Comparison of ENCODE assay signal across 17 cellular contexts in genomic region chr6:53344993-53345392, GRCh38. TPM values are rescaled to one million over a fixed set of nuclear protein-coding genes. Genes with fewer than 3 reads are reported as not detected.
A peak's percentile ranks its signal among the peaks of the same experiment; 100 is the strongest.
DNase-seq lines count a peak whose midpoint lies in the region; ATAC-seq and TF ChIP-seq lines count a peak whose summit lies in the region.
"Had no signal": no experiment of that assay in that cellular context is flagged by ENCODE, and none has a peak within 500 bp of the region (broad histone marks: within the 10 kb centered on the region; RNA-seq: fewer than 3 reads in every experiment).

No MANE protein-coding gene starts in this region.

- no peaks in the 10 kb centered on the region for H3K27me3 Mint-ChIP-seq in T-helper 2 cell treated with Interferon-gamma antibody and Interleukin-4, amounts not matched to agents 5 μg/mL and 100 μg/mL, for 36 hours (ENCODE audit: low read depth)
- H3K27me3 Mint-ChIP-seq in activated T-helper 17 cell treated with anti-CD3 and anti-CD28 coated beads, Interleukin-2, amount 50 U/mL, for 72 hours = no peaks in the 10 kb centered on the region
- H3K27me3 Mint-ChIP-seq in natural killer cell treated with Interleukin-12 subunit alpha and Interleukin-12 subunit beta and Interleukin-15 and Interleukin-18, amount 100 ng/mL, for 72 hours = no peaks in the 10 kb centered on the region

- H3K4me3 ChIP-seq in GM12865 (ENCODE audit: low read depth, low read length) (no peak overlapping the region), mucosa of descending colon (no peak overlapping the region)
- H3K4me3 ChIP-seq: coronary artery, HAP-1, lung, MG63, PC-9, thoracic aorta had no signal

- peak overlapping the region; percentile 60 for H3K4me3 Mint-ChIP-seq in T-helper 2 cell treated with Interferon-gamma antibody and Interleukin-4, amounts not matched to agents 5 μg/mL and 100 μg/mL, for 36 hours
- peak overlapping the region; percentile 96 for H3K4me3 Mint-ChIP-seq in activated T-helper 17 cell treated with anti-CD3 and anti-CD28 coated beads, Interleukin-2, amount 50 U/mL, for 72 hours
- peak overlapping the region; percentile 94 for H3K4me3 Mint-ChIP-seq in natural killer cell treated with Interleukin-12 subunit alpha and Interleukin-12 subunit beta and Interleukin-15 and Interleukin-18, amount 100 ng/mL, for 72 hours

- H3K27ac Mint-ChIP-seq in T-helper 2 cell treated with Interferon-gamma antibody and Interleukin-4, amounts not matched to agents 5 μg/mL and 100 μg/mL, for 36 hours = peak overlapping the region; percentile 50
- H3K27ac Mint-ChIP-seq in activated T-helper 17 cell treated with anti-CD3 and anti-CD28 coated beads, Interleukin-2, amount 50 U/mL, for 72 hours = peak overlapping the region; percentile 76
- H3K27ac Mint-ChIP-seq in natural killer cell treated with Interleukin-12 subunit alpha and Interleukin-12 subunit beta and Interleukin-15 and Interleukin-18, amount 100 ng/mL, for 72 hours = peak overlapping the region; percentile 40 to 87

- H3K36me3 Mint-ChIP-seq in T-helper 2 cell treated with Interferon-gamma antibody and Interleukin-4, amounts not matched to agents 5 μg/mL and 100 μg/mL, for 36 hours (ENCODE audit: low read depth) = peaks cover 36% of the 10 kb centered on the region
- peaks cover 82% of the 10 kb centered on the region for H3K36me3 Mint-ChIP-seq in activated T-helper 17 cell treated with anti-CD3 and anti-CD28 coated beads, Interleukin-2, amount 50 U/mL, for 72 hours (ENCODE audit: low read depth)
- peaks cover 15% of the 10 kb centered on the region for H3K36me3 Mint-ChIP-seq in natural killer cell treated with Interleukin-12 subunit alpha and Interleukin-12 subunit beta and Interleukin-15 and Interleukin-18, amount 100 ng/mL, for 72 hours

- ATAC-seq in activated T-helper 17 cell treated with anti-CD3 and anti-CD28 coated beads, Interleukin-2, amount 50 U/mL, for 72 hours (replicated peaks) = no peak
- no peak for ATAC-seq in natural killer cell treated with Interleukin-12 subunit alpha and Interleukin-12 subunit beta and Interleukin-15 and Interleukin-18, amount 100 ng/mL, for 72 hours
- no peak for ATAC-seq in mucosa of descending colon
- ATAC-seq: right cardiac atrium, SK-N-SH treated with all-trans-retinoic acid at 6 μM for 48 hours had no signal

- H3K9me3 ChIP-seq in mucosa of descending colon = no peaks in the 10 kb centered on the region
- H3K9me3 ChIP-seq: HAP-1, MG63, thoracic aorta had no signal

- peaks cover 69% of the 10 kb centered on the region for H3K4me1 Mint-ChIP-seq in T-helper 2 cell treated with Interferon-gamma antibody and Interleukin-4, amounts not matched to agents 5 μg/mL and 100 μg/mL, for 36 hours (ENCODE audit: low read depth)
- peaks cover 57% of the 10 kb centered on the region for H3K4me1 Mint-ChIP-seq in activated T-helper 17 cell treated with anti-CD3 and anti-CD28 coated beads, Interleukin-2, amount 50 U/mL, for 72 hours
- H3K4me1 Mint-ChIP-seq in natural killer cell treated with Interleukin-12 subunit alpha and Interleukin-12 subunit beta and Interleukin-15 and Interleukin-18, amount 100 ng/mL, for 72 hours (ENCODE audit: low read depth in 2 of 2) = peaks cover 69 to 73% of the 10 kb centered on the region in 2 donors

- TF ChIP-seq CTCF in GM12865 (IDR thresholded peaks at IDR 0.05; ENCODE audit: insufficient read depth, low read depth, low read length, missing control alignments) (no peak), mucosa of descending colon (IDR thresholded peaks at IDR 0.05) (no peak)

- H3K4me1 ChIP-seq in mucosa of descending colon (ENCODE audit: low read depth) = no peaks in the 10 kb centered on the region

- H3K9me3 Mint-ChIP-seq in T-helper 2 cell treated with Interferon-gamma antibody and Interleukin-4, amounts not matched to agents 5 μg/mL and 100 μg/mL, for 36 hours = no peaks in the 10 kb centered on the region
- H3K9me3 Mint-ChIP-seq in activated T-helper 17 cell treated with anti-CD3 and anti-CD28 coated beads, Interleukin-2, amount 50 U/mL, for 72 hours = no peaks in the 10 kb centered on the region
- H3K9me3 Mint-ChIP-seq in natural killer cell treated with Interleukin-12 subunit alpha and Interleukin-12 subunit beta and Interleukin-15 and Interleukin-18, amount 100 ng/mL, for 72 hours = no peaks in the 10 kb centered on the region

- no peak for DNase-seq in T-helper 2 cell treated with Interferon-gamma antibody and Interleukin-4, amounts not matched to agents 5 μg/mL and 100 μg/mL, for 36 hours (ENCODE audit: low spot score)
- DNase-seq in T-helper 2 cell (no peak), GM12865 (ENCODE audit: low read depth) (peak; percentile 30), retina (no peak), hypothalamus (lab: John Stamatoyannopoulos, UW) (no peak), mucosa of descending colon (no peak)
- no peak for DNase-seq in natural killer cell treated with Interleukin-12 subunit alpha and Interleukin-12 subunit beta and Interleukin-15 and Interleukin-18, amount 100 ng/mL, for 72 hours (ENCODE audit: low spot score)
- DNase-seq: MG63, NCI-H187 treated with DMSO at 0.1 percent for 48 hours, PC-9, right cardiac atrium had no signal

- intact Hi-C loops in mucosa of descending colon (cut with DNase I, micrococcal nuclease) = no loop called here

- H3K36me3 ChIP-seq in mucosa of descending colon (ENCODE audit: low read depth) = no peaks in the 10 kb centered on the region
- H3K36me3 ChIP-seq: thoracic aorta had no signal

RNA-seq across cellular contexts. Expression of gene ELOVL5, which starts 3.8 kb away (rescaled TPM):
- 100 to 1,000 TPM in 1 of 2 donors, 10 to 100 TPM in 1; 91.9 to 127 TPM for total RNA-seq in activated T-helper 17 cell treated with anti-CD3 and anti-CD28 coated beads, Interleukin-2, amount 50 U/mL, for 72 hours
- 100 to 1,000 TPM; 130 to 136 TPM for total RNA-seq in natural killer cell treated with Interleukin-12 subunit alpha and Interleukin-12 subunit beta and Interleukin-15 and Interleukin-18, amount 100 ng/mL, for 72 hours
- 10 to 100 TPM; 11.5 to 60.6 (median 27.5) TPM for total RNA-seq in mucosa of descending colon
